Comparison of ENCODE assay signal across 17 cellular contexts in genomic region chr11:58919561-58919960, GRCh38. TPM values are rescaled to one million over a fixed set of nuclear protein-coding genes. Genes with fewer than 3 reads are reported as not detected.
DNase-seq lines count a peak whose midpoint lies in the region; ATAC-seq and TF ChIP-seq lines count a peak whose summit lies in the region.
"Had no signal": no experiment of that assay in that cellular context is flagged by ENCODE, and none has a peak within 500 bp of the region (broad histone marks: within the 10 kb centered on the region; RNA-seq: fewer than 3 reads in every experiment).

No MANE protein-coding gene starts in this region.

- H3K4me3 ChIP-seq in BJ (ENCODE audit: low read depth, low read length) = no peak overlapping the region
- H3K4me3 ChIP-seq in psoas muscle = no peak overlapping the region
- H3K4me3 ChIP-seq: BLaER1 had no signal

- no peak overlapping the region for H3K27ac ChIP-seq in psoas muscle
- H3K27ac ChIP-seq: BLaER1 had no signal

- TF ChIP-seq CTCF in BJ (IDR thresholded peaks at IDR 0.05; ENCODE audit: insufficient read depth, low read depth, low read length) (no peak), psoas muscle (IDR thresholded peaks at IDR 0.05) (no peak)

- peaks cover 5% of the 10 kb centered on the region for H3K9me3 ChIP-seq in psoas muscle

- 77 to 86% (median 80%) methylated on average over 6 of the region's 6 CpGs for WGBS in psoas muscle, 3 donors

- H3K27me3 ChIP-seq in BJ (ENCODE audit: control insufficient read depth, insufficient read depth, low read length) (no peaks in the 10 kb centered on the region), psoas muscle (ENCODE audit: insufficient read depth in 3 of 3, low read length in 2 of 3) (peaks cover 0 to 2% (median 0%) of the 10 kb centered on the region in 3 donors)
- H3K27me3 ChIP-seq: BLaER1 had no signal

- CTCF ChIA-PET in BJ (lab: Yijun Ruan, JAX) = interaction anchor here (0.9 to 3.0 kb wide), 4 partner anchors 9 to 290 kb away, joined by 3 to 20 read pairs (median 9); no protein-coding TSS in a partner anchor

- no peaks in the 10 kb centered on the region for H3K4me1 ChIP-seq in psoas muscle

- ATAC-seq in GM18867 (IDR thresholded peaks at IDR 0.05; ENCODE audit: unreplicated experiment) = no peak
- no peak for ATAC-seq in psoas muscle
- ATAC-seq: HepG2 had no signal

- no peaks in the 10 kb centered on the region for H3K36me3 ChIP-seq in BJ (ENCODE audit: control insufficient read depth, insufficient read depth, low read length)
- H3K36me3 ChIP-seq in psoas muscle (ENCODE audit: insufficient read depth in 1 of 2, low read depth in 1 of 2) = no peaks in the 10 kb centered on the region
- H3K36me3 ChIP-seq: BLaER1 had no signal

- POLR2A ChIA-PET in BJ (lab: Charles Lee) = no interaction called here

- intact Hi-C loops in psoas muscle (cut with DNase I) = no loop called here

- DNase-seq in BJ (ENCODE audit: low read depth) (peak; percentile 47), HS-27A (ENCODE audit: low read depth) (peak; percentile 41), astrocyte of the hippocampus (ENCODE audit: low read depth, low spot score) (peak; percentile 82), kidney tubule cell (ENCODE audit: low spot score) (peak; percentile 59), T-helper 9 cell (no peak), psoas muscle (no peak), putamen (ENCODE audit: low spot score) (no peak)
- DNase-seq: DMS153, GOT3, Karpas-422, NCI-H1417 treated with DMSO at 0.1 percent for 48 hours, NCI-H2029 treated with DMSO at 0.1 percent for 48 hours, NCI-H510A treated with DMSO at 0.1 percent for 48 hours, SW 1271 had no signal

RNA-seq across cellular contexts. Expression of gene GLYATL1, which starts 19.7 kb away (rescaled TPM):
- polyA plus RNA-seq in BJ (2011; rRNA removed) (0.26 and 0.49 TPM in 2 replicates), psoas muscle (not detected)
- 0.52 TPM in 1 of 2 replicates, not detected in the other for polyA minus RNA-seq in BJ (2011; rRNA and poly(A)+ RNA removed)
- not detected for total RNA-seq in psoas muscle
- total RNA-seq: HepG2 had no signal

Comparison
In these comparisons a context has a peak if more than half of its experiments do, and no peak if none do; other contexts are left out.
1. DNase-seq: peak in BJ (single experiment), HS-27A (single experiment), astrocyte of the hippocampus (single experiment) and kidney tubule cell (single experiment); none in T-helper 9 cell (single experiment), psoas muscle (0 of 2) and putamen (single experiment).